Comparison of ENCODE assay signal across 1 cellular context in genomic region chr6:113873043-113873667, GRCh38.
TF ChIP-seq lines count a peak whose summit lies in the region.

No MANE protein-coding gene starts in this region.

TF ChIP-seq in HepG2, 621 proteins besides CTCF, POLR2A, EP300 and RAD21 (continued from another document and continues in another):
- TF ChIP-seq TAF1 (CRISPR knock-in tag; IDR thresholded peaks at IDR 0.05) = peak; percentile 33; the same call in 1 of the 2 replicates
- TF ChIP-seq ZSCAN9 (CRISPR knock-in tag; IDR thresholded peaks at IDR 0.05; ENCODE audit: borderline replicate concordance) = no peak
- TF ChIP-seq ZNF710 (CRISPR knock-in tag; IDR thresholded peaks at IDR 0.05; ENCODE audit: borderline replicate concordance) = no peak
- TF ChIP-seq ZNF878 (CRISPR knock-in tag; IDR thresholded peaks at IDR 0.05) = peak; percentile 62; the same call in 1 of the 2 replicates
- TF ChIP-seq HNRNPLL (IDR thresholded peaks at IDR 0.05; ENCODE audit: low read depth, low read length, poor library complexity, severe bottlenecking) = no peak
- no peak for TF ChIP-seq ZKSCAN8 (CRISPR knock-in tag; IDR thresholded peaks at IDR 0.05; ENCODE audit: borderline replicate concordance)
- TF ChIP-seq NFE2L1 (CRISPR knock-in tag; IDR thresholded peaks at IDR 0.05; ENCODE audit: borderline replicate concordance) = no peak
- TF ChIP-seq TRIM24 (CRISPR knock-in tag; IDR thresholded peaks at IDR 0.05) = no peak
- no peak for TF ChIP-seq ZNF879 (CRISPR knock-in tag; IDR thresholded peaks at IDR 0.05)
- no peak for TF ChIP-seq TAF15 (IDR thresholded peaks at IDR 0.05; ENCODE audit: low read depth, low read length, poor library complexity, severe bottlenecking)
- TF ChIP-seq ZNF704 (CRISPR knock-in tag; IDR thresholded peaks at IDR 0.05; ENCODE audit: borderline replicate concordance) = no peak
- peak; percentile 67 for TF ChIP-seq ZNF501 (CRISPR knock-in tag; IDR thresholded peaks at IDR 0.05)
- TF ChIP-seq ZMYM3 (CRISPR knock-in tag; IDR thresholded peaks at IDR 0.05) = no peak
- TF ChIP-seq SRF (IDR thresholded peaks at IDR 0.05; ENCODE audit: low read depth, low read length) = no peak
- TF ChIP-seq ZSCAN12 (CRISPR knock-in tag; IDR thresholded peaks at IDR 0.05) = no peak
- TF ChIP-seq ZNF124 (CRISPR knock-in tag; IDR thresholded peaks at IDR 0.05) = no peak
- TF ChIP-seq MNT (IDR thresholded peaks at IDR 0.05) = no peak
- no peak for TF ChIP-seq FLYWCH1 (CRISPR knock-in tag; IDR thresholded peaks at IDR 0.05)
- TF ChIP-seq MAZ (IDR thresholded peaks at IDR 0.05; ENCODE audit: borderline replicate concordance, low read depth, low read length) = no peak
- TF ChIP-seq MAZ (CRISPR knock-in tag; IDR thresholded peaks at IDR 0.05; ENCODE audit: low read depth) = no peak
- no peak for TF ChIP-seq TFDP2 (CRISPR knock-in tag; IDR thresholded peaks at IDR 0.05)
- no peak for TF ChIP-seq YEATS4 (CRISPR knock-in tag; IDR thresholded peaks at IDR 0.05; ENCODE audit: borderline replicate concordance)
- TF ChIP-seq ZSCAN20 (CRISPR knock-in tag; IDR thresholded peaks at IDR 0.05; ENCODE audit: borderline replicate concordance) = no peak
- no peak for TF ChIP-seq TOPORS (CRISPR knock-in tag; IDR thresholded peaks at IDR 0.05)
- no peak for TF ChIP-seq MIER2 (CRISPR knock-in tag; IDR thresholded peaks at IDR 0.05)
- TF ChIP-seq ATF3 (CRISPR knock-in tag; IDR thresholded peaks at IDR 0.05) = no peak
- TF ChIP-seq SP140L (CRISPR knock-in tag; IDR thresholded peaks at IDR 0.05; ENCODE audit: borderline replicate concordance) = no peak
- TF ChIP-seq MAFG (CRISPR knock-in tag; IDR thresholded peaks at IDR 0.05) = no peak
- no peak for TF ChIP-seq ZNF678 (CRISPR knock-in tag; IDR thresholded peaks at IDR 0.05)
- no peak for TF ChIP-seq TFDP1 (CRISPR knock-in tag; IDR thresholded peaks at IDR 0.05; ENCODE audit: borderline replicate concordance)
- TF ChIP-seq NCOA1 (CRISPR knock-in tag; IDR thresholded peaks at IDR 0.05) = no peak
- TF ChIP-seq JARID2 (CRISPR knock-in tag; IDR thresholded peaks at IDR 0.05; ENCODE audit: insufficient replicate concordance) = no peak
- TF ChIP-seq DRAP1 (CRISPR knock-in tag; IDR thresholded peaks at IDR 0.05) = no peak
- no peak for TF ChIP-seq ZNF512B (CRISPR knock-in tag; IDR thresholded peaks at IDR 0.05; ENCODE audit: borderline replicate concordance)
- TF ChIP-seq ZBTB49 (CRISPR knock-in tag; IDR thresholded peaks at IDR 0.05; ENCODE audit: borderline replicate concordance) = no peak
- TF ChIP-seq ZBTB40 (IDR thresholded peaks at IDR 0.05) = no peak
- TF ChIP-seq ZBTB40 (CRISPR knock-in tag; IDR thresholded peaks at IDR 0.05) = peak; percentile 54; the same call in 1 of the 2 replicates
- no peak for TF ChIP-seq FOXP1 (IDR thresholded peaks at IDR 0.05)
- no peak for TF ChIP-seq FOXP1 (CRISPR knock-in tag; IDR thresholded peaks at IDR 0.05)
